ENCODE assay signal across 9 cellular contexts in genomic region chr5:131224387-131225191, GRCh38. TPM values are rescaled to one million over a fixed set of nuclear protein-coding genes. Genes with fewer than 3 reads are reported as not detected.
DNase-seq lines count a peak whose midpoint lies in the region; ATAC-seq lines count a peak whose summit lies in the region.
"Had no signal": no experiment of that assay in that cellular context is flagged by ENCODE, and none has a peak within 500 bp of the region (broad histone marks: within the 10 kb centered on the region; RNA-seq: fewer than 3 reads in every experiment).

No MANE protein-coding gene starts in this region.

- H3K36me3 Mint-ChIP-seq in activated T-helper 17 cell treated with anti-CD3 and anti-CD28 coated beads, Interleukin-2, amount 50 U/mL, for 72 hours (ENCODE audit: low read depth): no peaks in the 10 kb centered on the region
- H3K36me3 Mint-ChIP-seq in stimulated activated naive B cell treated with anti-CD40 and anti-IgM and Interleukin-4, amounts not matched to agents 10 μg/mL and 1 μg/mL and 100 μg/mL, for 72 hours: no peaks in the 10 kb centered on the region

- no peak overlapping the region for H3K4me3 Mint-ChIP-seq in activated T-helper 17 cell treated with anti-CD3 and anti-CD28 coated beads, Interleukin-2, amount 50 U/mL, for 72 hours
- H3K4me3 Mint-ChIP-seq in stimulated activated naive B cell treated with anti-CD40 and anti-IgM and Interleukin-4, amounts not matched to agents 10 μg/mL and 1 μg/mL and 100 μg/mL, for 72 hours: no peak overlapping the region
- H3K4me3 Mint-ChIP-seq: CD8-positive, alpha-beta memory T cell had no signal

- H3K27ac Mint-ChIP-seq in activated T-helper 17 cell treated with anti-CD3 and anti-CD28 coated beads, Interleukin-2, amount 50 U/mL, for 72 hours: no peak overlapping the region
- H3K27ac Mint-ChIP-seq in stimulated activated naive B cell treated with anti-CD40 and anti-IgM and Interleukin-4, amounts not matched to agents 10 μg/mL and 1 μg/mL and 100 μg/mL, for 72 hours: no peak overlapping the region
- H3K27ac Mint-ChIP-seq: CD8-positive, alpha-beta memory T cell had no signal

- no peaks in the 10 kb centered on the region for H3K9me3 Mint-ChIP-seq in activated T-helper 17 cell treated with anti-CD3 and anti-CD28 coated beads, Interleukin-2, amount 50 U/mL, for 72 hours
- no peaks in the 10 kb centered on the region for H3K9me3 Mint-ChIP-seq in stimulated activated naive B cell treated with anti-CD40 and anti-IgM and Interleukin-4, amounts not matched to agents 10 μg/mL and 1 μg/mL and 100 μg/mL, for 72 hours
- H3K9me3 Mint-ChIP-seq: CD8-positive, alpha-beta memory T cell had no signal

- ATAC-seq in HG03095 (IDR thresholded peaks at IDR 0.05; ENCODE audit: unreplicated experiment): peak; percentile 82
- ATAC-seq in activated T-helper 17 cell treated with anti-CD3 and anti-CD28 coated beads, Interleukin-2, amount 50 U/mL, for 72 hours (replicated peaks): peak; percentile 87
- ATAC-seq in stimulated activated naive B cell treated with anti-CD40 and anti-IgM and Interleukin-4, amounts not matched to agents 10 μg/mL and 1 μg/mL and 100 μg/mL, for 72 hours (replicated peaks): peak; percentile 92

- peak; percentile 2 for DNase-seq in stimulated activated CD8-positive, alpha-beta memory T cell treated with anti-CD3 and anti-CD28 coated beads, Interleukin-12 subunit alpha, Interleukin-12 subunit beta, amount 100 ng/mL, for 1 hour (ENCODE audit: low read depth)
- no peak for DNase-seq in stimulated activated CD8-positive, alpha-beta memory T cell treated with anti-CD3 and anti-CD28 coated beads, Interleukin-4, amount 100 ng/mL, for 48 hours
- DNase-seq in stimulated activated naive B cell treated with anti-CD40 and anti-IgM and Interleukin-4, amounts not matched to agents 10 μg/mL and 1 μg/mL and 100 μg/mL, for 72 hours: peak; percentile 53
- DNase-seq in DMS 273 treated with DMSO at 0.1 percent for 48 hours (lab: John Stamatoyannopoulos, UW): no peak
- DNase-seq in NCI-H1092 (lab: John Stamatoyannopoulos, UW): no peak
- DNase-seq in NCI-H187 (lab: John Stamatoyannopoulos, UW): no peak

- no peaks in the 10 kb centered on the region for H3K4me1 Mint-ChIP-seq in activated T-helper 17 cell treated with anti-CD3 and anti-CD28 coated beads, Interleukin-2, amount 50 U/mL, for 72 hours
- H3K4me1 Mint-ChIP-seq in stimulated activated naive B cell treated with anti-CD40 and anti-IgM and Interleukin-4, amounts not matched to agents 10 μg/mL and 1 μg/mL and 100 μg/mL, for 72 hours: peaks cover 4 to 13% of the 10 kb centered on the region in 2 donors

- no peaks in the 10 kb centered on the region for H3K27me3 Mint-ChIP-seq in activated T-helper 17 cell treated with anti-CD3 and anti-CD28 coated beads, Interleukin-2, amount 50 U/mL, for 72 hours
- no peaks in the 10 kb centered on the region for H3K27me3 Mint-ChIP-seq in stimulated activated naive B cell treated with anti-CD40 and anti-IgM and Interleukin-4, amounts not matched to agents 10 μg/mL and 1 μg/mL and 100 μg/mL, for 72 hours
- H3K27me3 Mint-ChIP-seq: CD8-positive, alpha-beta memory T cell had no signal

RNA-seq across cellular contexts. Expression of gene CDC42SE2, which starts 39.3 kb away (rescaled TPM):
- 100 to 1,000 TPM; 107 to 110 TPM for total RNA-seq in activated T-helper 17 cell treated with anti-CD3 and anti-CD28 coated beads, Interleukin-2, amount 50 U/mL, for 72 hours

RNA-seq across cellular contexts. Expression of gene LYRM7, which starts 53.8 kb away (rescaled TPM):
- total RNA-seq in activated T-helper 17 cell treated with anti-CD3 and anti-CD28 coated beads, Interleukin-2, amount 50 U/mL, for 72 hours: 10 to 100 TPM; 14.2 to 19.9 TPM

RNA-seq across cellular contexts. Expression of gene HINT1, which starts 59.5 kb away (rescaled TPM):
- total RNA-seq in activated T-helper 17 cell treated with anti-CD3 and anti-CD28 coated beads, Interleukin-2, amount 50 U/mL, for 72 hours: 100 to 1,000 TPM; 316 to 358 TPM

Comparison
In these comparisons a context has a peak if more than half of its experiments do, and no peak if none do; other contexts are left out.
1. DNase-seq: peak in stimulated activated CD8-positive, alpha-beta memory T cell treated with anti-CD3 and anti-CD28 coated beads, Interleukin-12 subunit alpha, Interleukin-12 subunit beta, amount 100 ng/mL, for 1 hour (single experiment) and stimulated activated naive B cell treated with anti-CD40 and anti-IgM and Interleukin-4, amounts not matched to agents 10 μg/mL and 1 μg/mL and 100 μg/mL, for 72 hours (single experiment); none in stimulated activated CD8-positive, alpha-beta memory T cell treated with anti-CD3 and anti-CD28 coated beads, Interleukin-4, amount 100 ng/mL, for 48 hours (single experiment), DMS 273 treated with DMSO at 0.1 percent for 48 hours (single experiment), NCI-H1092 (single experiment) and NCI-H187 (0 of 2).
2. Peak in every context shown above with its lines, with median percentiles within 50 percentile points of each other: ATAC-seq.